ENCODE assay signal across 21 cellular contexts in genomic region chr10:675532-675931, GRCh38. TPM values are rescaled to one million over a fixed set of nuclear protein-coding genes. Genes with fewer than 3 reads are reported as not detected.
DNase-seq lines count a peak whose midpoint lies in the region; ATAC-seq, FAIRE-seq and TF ChIP-seq lines count a peak whose summit lies in the region.
"Had no signal": no experiment of that assay in that cellular context is flagged by ENCODE, and none has a peak within 500 bp of the region (broad histone marks: within the 10 kb centered on the region; RNA-seq: fewer than 3 reads in every experiment).

No MANE protein-coding gene starts in this region.

- TF ChIP-seq POLR2A in adrenal gland (IDR thresholded peaks at IDR 0.05), result no peak

- peaks cover 5% of the 10 kb centered on the region for H3K4me1 ChIP-seq in astrocyte (ENCODE audit: insufficient read depth, low read length)
- peaks cover 0 to 24% of the 10 kb centered on the region in 2 donors for H3K4me1 ChIP-seq in adrenal gland (replicated peaks in 1 of 2)
- H3K4me1 ChIP-seq: Caco-2 had no signal

- no peaks in the 10 kb centered on the region for H3K9me3 ChIP-seq in astrocyte (ENCODE audit: insufficient read depth, low read depth, low read length)
- H3K9me3 ChIP-seq in adrenal gland (replicated peaks in 1 of 3), result no peaks in the 10 kb centered on the region
- H3K9me3 ChIP-seq: Caco-2 had no signal

- peaks cover 29% of the 10 kb centered on the region for H3K4me1 Mint-ChIP-seq in astrocyte (ENCODE audit: low read depth, unreplicated experiment)
- H3K4me1 Mint-ChIP-seq: B cell; CD4-positive, CD25-positive, alpha-beta regulatory T cell had no signal

- no peak overlapping the region for H3K4me3 Mint-ChIP-seq in astrocyte (ENCODE audit: unreplicated experiment)
- H3K4me3 Mint-ChIP-seq: B cell; CD4-positive, CD25-positive, alpha-beta regulatory T cell; CD8-positive, alpha-beta T cell had no signal

- H3K27me3 ChIP-seq in astrocyte (ENCODE audit: insufficient read depth, low read length) (no peaks in the 10 kb centered on the region), adrenal gland (no peaks in the 10 kb centered on the region)
- H3K27me3 ChIP-seq: BLaER1 had no signal

- H3K27ac Mint-ChIP-seq in astrocyte (ENCODE audit: unreplicated experiment), result no peak overlapping the region
- H3K27ac Mint-ChIP-seq: B cell; CD4-positive, CD25-positive, alpha-beta regulatory T cell; CD8-positive, alpha-beta T cell had no signal

- peaks cover 70% of the 10 kb centered on the region for H4K20me1 ChIP-seq in astrocyte (ENCODE audit: insufficient read depth, low read length)

- TF ChIP-seq CTCF in astrocyte (IDR thresholded peaks at IDR 0.05; ENCODE audit: insufficient read depth, low read depth, low read length) (no peak), foreskin fibroblast (IDR thresholded peaks at IDR 0.05; ENCODE audit: low read depth, low read length) (no peak), adrenal gland (IDR thresholded peaks at IDR 0.05) (no peak)

- H2AFZ ChIP-seq in astrocyte (ENCODE audit: low read depth, low read length), result no peak overlapping the region
- H2AFZ ChIP-seq: GM23248 had no signal

- peaks cover 2% of the 10 kb centered on the region for H3K9me3 Mint-ChIP-seq in astrocyte (ENCODE audit: unreplicated experiment)
- H3K9me3 Mint-ChIP-seq: CD8-positive, alpha-beta T cell had no signal

- no peak overlapping the region for H3K27ac ChIP-seq in astrocyte (ENCODE audit: low read depth, low read length)
- H3K27ac ChIP-seq in adrenal gland, result no peak overlapping the region
- H3K27ac ChIP-seq: BLaER1, C4-2B, GM23248 had no signal

- H3K9ac ChIP-seq in astrocyte (ENCODE audit: low read length), result no peak overlapping the region
- H3K9ac ChIP-seq: BLaER1, GM23248 had no signal

- no peaks in the 10 kb centered on the region for H3K27me3 Mint-ChIP-seq in astrocyte (ENCODE audit: low read depth, unreplicated experiment)
- H3K27me3 Mint-ChIP-seq: CD4-positive, CD25-positive, alpha-beta regulatory T cell had no signal

- H3K36me3 Mint-ChIP-seq in astrocyte (ENCODE audit: low read depth, unreplicated experiment), result peaks cover 2% of the 10 kb centered on the region
- H3K36me3 Mint-ChIP-seq: CD4-positive, CD25-positive, alpha-beta regulatory T cell; CD8-positive, alpha-beta T cell had no signal

- H3K79me2 ChIP-seq in astrocyte (ENCODE audit: insufficient read depth, low read length), result peaks cover 89% of the 10 kb centered on the region

- no peak for ATAC-seq in HG03135 (IDR thresholded peaks at IDR 0.05; ENCODE audit: unreplicated experiment)
- ATAC-seq: CD8-positive, alpha-beta T cell had no signal

- intact Hi-C loops in adrenal gland (cut with DNase I), result no loop called here

- no peak overlapping the region for H3K4me3 ChIP-seq in astrocyte (ENCODE audit: insufficient read depth, low read depth, low read length)
- H3K4me3 ChIP-seq in foreskin fibroblast (ENCODE audit: low read depth in 1 of 2, low read length in 2 of 2), result no peak overlapping the region
- H3K4me3 ChIP-seq in adrenal gland, result no peak overlapping the region
- H3K4me3 ChIP-seq: BLaER1, GM23248 had no signal

- H3K4me2 ChIP-seq in astrocyte (ENCODE audit: low read length), result peak overlapping the region; percentile 16
- H3K4me2 ChIP-seq: BLaER1 had no signal

- peak; percentile 13 for DNase-seq in EL
- peak; percentile 57 for DNase-seq in HT1080 (ENCODE audit: low read depth)
- no peak for DNase-seq in astrocyte (ENCODE audit: low read depth)
- no peak for DNase-seq in activated CD4-positive, alpha-beta T cell treated with anti-CD3 and anti-CD28 coated beads, Interleukin-2, amount 50 U/mL, for 4 hours
- DNase-seq in foreskin fibroblast, result no peak
- no peak for DNase-seq in adrenal gland
- DNase-seq: Caco-2; CD4-positive, CD25-positive, alpha-beta regulatory T cell; CD8-positive, alpha-beta T cell; DMS153; DND-41; GM23248; H7; HCEC 1CT had no signal

- 75 to 91% (median 82%) methylated on average over 4 of the region's 4 CpGs for WGBS in adrenal gland, 4 donors

- H3K36me3 ChIP-seq in astrocyte (ENCODE audit: insufficient read depth, low read length) (no peaks in the 10 kb centered on the region), adrenal gland (replicated peaks in 1 of 2) (no peaks in the 10 kb centered on the region)
- H3K36me3 ChIP-seq: BLaER1 had no signal

- FAIRE-seq in astrocyte (lab: Jason Lieb, UNC), result no peak
- FAIRE-seq: GM12892, GM19239, H1 had no signal

RNA-seq across cellular contexts. Expression of gene DIP2C, which starts 13.9 kb away (rescaled TPM):
- 2.4 and 3.2 TPM in 2 replicates for total RNA-seq in HT1080 (2014; rRNA removed; shearing (Covaris generic))
- 5.3 and 6.3 TPM in 2 replicates for polyA plus RNA-seq in HT1080 (2015; cell fraction: cytosol; rRNA removed)
- polyA plus RNA-seq in HT1080 (2015; cell fraction: nucleus; rRNA removed), result 9.3 and 9.4 TPM in 2 replicates
- total RNA-seq in astrocyte, result 27.3 and 30.1 TPM in 2 replicates
- 10 to 100 TPM; 13.8 to 23.9 (median 22.3) TPM for total RNA-seq in adrenal gland
- 10 to 100 TPM in 1 of 3 donors, 1 to 10 TPM in 2; 5.9 to 12.2 (median 8.9) TPM for polyA plus RNA-seq in adrenal gland

Comparison
In these comparisons a context has a peak if more than half of its experiments do, and no peak if none do; other contexts are left out.
1. DNase-seq: peak in EL (single experiment) and HT1080 (single experiment); none in astrocyte (single experiment), activated CD4-positive, alpha-beta T cell treated with anti-CD3 and anti-CD28 coated beads, Interleukin-2, amount 50 U/mL, for 4 hours (0 of 2), foreskin fibroblast (0 of 2) and adrenal gland (0 of 7).